ENCODE assay signal across 8 cellular contexts in genomic region chr4:5051210-5051691, GRCh38. TPM values are rescaled to one million over a fixed set of nuclear protein-coding genes. Genes with fewer than 3 reads are reported as not detected.
DNase-seq lines count a peak whose midpoint lies in the region; ATAC-seq and TF ChIP-seq lines count a peak whose summit lies in the region.

STK32B (plus strand) TSS chr4:5051480.

- peak within 1 kb of the TSS; percentile 47; the same call in 1 of the 2 replicates for H3K9ac ChIP-seq in MM.1S (ENCODE audit: low read length)

- peak; percentile 92 for ATAC-seq in left ventricle myocardium superior
- ATAC-seq in HG02642 (IDR thresholded peaks at IDR 0.05; ENCODE audit: poor library complexity, unreplicated experiment): no peak

- H2AFZ ChIP-seq in MM.1S (ENCODE audit: low read length): peak within 1 kb of the TSS; percentile 95

- no peak within 1 kb of the TSS for H3K27ac ChIP-seq in MM.1S (ENCODE audit: low read length)

- no peaks in the 10 kb centered on the region for H3F3A ChIP-seq in MM.1S (ENCODE audit: insufficient read depth, low read length)

- H3K4me1 ChIP-seq in MM.1S (ENCODE audit: low read length): no peaks in the 10 kb centered on the region

- intact Hi-C loops in left ventricle myocardium superior (cut with micrococcal nuclease): no loop called here
- intact Hi-C loops in posterior cingulate gyrus (cut with DNase I): loop anchor here (5.0 to 10.0 kb wide), 2 partner anchors 324 to 411 kb away; no protein-coding TSS in a partner anchor

- peak within 1 kb of the TSS; percentile 70 for H3K4me3 ChIP-seq in MM.1S (ENCODE audit: low read length)

- H3K4me2 ChIP-seq in MM.1S (ENCODE audit: low read depth, low read length): peak within 1 kb of the TSS; percentile 99

- no peaks in the 10 kb centered on the region for H3K36me3 ChIP-seq in MM.1S (replicated peaks; ENCODE audit: insufficient read depth, low read length)

- H4K20me1 ChIP-seq in MM.1S (ENCODE audit: insufficient read depth, low read length): no peaks in the 10 kb centered on the region

- TF ChIP-seq CTCF in MM.1S (IDR thresholded peaks at IDR 0.05; ENCODE audit: low read length): no peak

- DNase-seq in NCI-H345 (lab: John Stamatoyannopoulos, UW) (peak; percentile 29), NCI-H345 treated with DMSO at 0.1 percent for 48 hours (lab: John Stamatoyannopoulos, UW; ENCODE audit: unreplicated experiment) (no peak), MM.1S (peak; percentile 55), amniotic epithelial cell (ENCODE audit: low read depth) (peak; percentile 70), left ventricle myocardium superior (peak; percentile 76), posterior cingulate gyrus (peak in 8 of 10 donors; percentile 32 to 92 (median 45)), SW480 (ENCODE audit: low spot score) (no peak)

- no peaks in the 10 kb centered on the region for H3K9me2 ChIP-seq in MM.1S (replicated peaks; ENCODE audit: insufficient read depth, low read length)

- H3K79me2 ChIP-seq in MM.1S (ENCODE audit: low read length): no peaks in the 10 kb centered on the region

- no peaks in the 10 kb centered on the region for H3K9me3 ChIP-seq in MM.1S (replicated peaks; ENCODE audit: insufficient read depth, low read length)

- no peaks in the 10 kb centered on the region for H3K27me3 ChIP-seq in MM.1S (replicated peaks; ENCODE audit: insufficient read depth, low read length)

RNA-seq across cellular contexts. Expression of gene STK32B, which starts in this region (rescaled TPM):
- 1.4 TPM for total RNA-seq in left ventricle myocardium superior

Comparison
In these comparisons a context has a peak if more than half of its experiments do, and no peak if none do; other contexts are left out.
1. DNase-seq: peak in NCI-H345 (single experiment), MM.1S (single experiment), amniotic epithelial cell (single experiment), left ventricle myocardium superior (single experiment) and posterior cingulate gyrus (8 of 10); none in NCI-H345 treated with DMSO at 0.1 percent for 48 hours (single experiment) and SW480 (single experiment).